1 cellular context compared by ENCODE assay signal in genomic region chr12:24743891-24744793, GRCh38.
TF ChIP-seq lines count a peak whose summit lies in the region.

No MANE protein-coding gene starts in this region.

TF ChIP-seq in IMR-90, 13 proteins besides CTCF, POLR2A, EP300 and RAD21 (continued from another document):
- no peak for TF ChIP-seq RCOR1 (IDR thresholded peaks at IDR 0.05; ENCODE audit: insufficient replicate concordance, low read length)
- no peak for TF ChIP-seq FOS (IDR thresholded peaks at IDR 0.05; ENCODE audit: low read depth, low read length)
- TF ChIP-seq MAZ (IDR thresholded peaks at IDR 0.05; ENCODE audit: borderline replicate concordance, low read depth, low read length), result no peak
- TF ChIP-seq NFE2L2 (IDR thresholded peaks at IDR 0.05; ENCODE audit: low read depth, low read length), result no peak
- TF ChIP-seq MXI1 (IDR thresholded peaks at IDR 0.05; ENCODE audit: borderline replicate concordance, low read depth, low read length), result no peak
- no peak for TF ChIP-seq CHD1 (IDR thresholded peaks at IDR 0.05; ENCODE audit: low read depth, low read length)
